In the genomic region with DNA sequence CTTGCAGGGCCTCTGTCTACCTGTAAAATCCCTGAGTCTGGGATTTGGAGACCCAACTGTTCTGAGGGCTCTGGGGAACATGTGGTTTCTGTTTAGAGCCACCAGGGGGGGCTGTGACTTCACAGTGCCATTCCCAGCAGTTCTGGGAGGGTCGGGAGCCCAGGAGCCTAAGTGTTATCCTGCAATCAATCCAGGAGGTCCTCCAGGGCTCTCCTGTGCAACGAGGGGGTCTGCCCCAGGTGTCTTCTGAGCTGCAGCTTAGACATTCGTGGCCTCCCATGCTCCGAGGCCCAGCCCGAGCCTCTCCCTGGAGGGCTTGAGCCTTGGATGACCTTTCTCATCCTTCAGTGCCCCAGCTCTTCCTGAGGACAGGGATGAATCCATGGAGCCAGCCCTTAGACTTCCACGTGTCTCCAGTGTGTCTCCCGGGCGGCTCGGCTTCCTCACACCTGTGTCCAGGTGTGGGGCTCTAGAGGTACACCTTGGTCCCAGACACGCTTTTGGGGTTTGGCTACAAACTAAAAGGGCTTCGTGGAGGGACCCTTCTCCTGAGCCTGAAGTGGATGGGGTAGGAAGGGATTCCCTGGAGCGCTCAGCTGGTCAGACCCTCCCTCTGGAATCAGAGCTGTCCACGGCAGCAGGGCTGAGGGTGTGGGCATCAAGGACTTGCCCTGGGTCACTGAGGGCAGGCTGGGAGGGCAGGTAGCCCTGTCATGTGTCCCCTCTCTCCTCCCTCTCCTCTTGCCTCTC, we compare ENCODE assay signal across 8 cellular contexts. TPM values are rescaled to one million over a fixed set of nuclear protein-coding genes. Genes with fewer than 3 reads are reported as not detected.
DNase-seq lines count a peak whose midpoint lies in the region; ATAC-seq and TF ChIP-seq lines count a peak whose summit lies in the region.

No MANE protein-coding gene starts in this region.

- H3K4me3 Mint-ChIP-seq in WTC11, result no peak overlapping the region
- H3K4me3 Mint-ChIP-seq in neural crest cell, result no peak overlapping the region
- H3K4me3 Mint-ChIP-seq in activated T-helper 2 cell treated with anti-CD3 and anti-CD28 coated beads, Interferon-gamma antibody, Interleukin-2, Interleukin-4, amounts not matched to agents 10 μg/mL and 5 μg/mL and 100 μg/mL, durations not matched to agents 14 hours and 24 hours and 36 hours (ENCODE audit: low read depth), result no peak overlapping the region

- DNase-seq in A172 (ENCODE audit: low spot score) (peak; percentile 58), EL (peak; percentile 65), NAMALWA (ENCODE audit: low spot score) (peak; percentile 62), WTC11 (ENCODE audit: low spot score) (peak; percentile 70), foreskin fibroblast (peak in 1 of 2 donors; percentile 79), neural crest cell (ENCODE audit: low read depth, low spot score) (peak; percentile 47)
- no peak for DNase-seq in activated T-helper 2 cell treated with anti-CD3 and anti-CD28 coated beads, Interferon-gamma antibody, Interleukin-2, Interleukin-4, amounts not matched to agents 10 μg/mL and 5 μg/mL and 100 μg/mL, durations not matched to agents 14 hours and 24 hours and 36 hours (ENCODE audit: low spot score)

- peak; percentile 77 for TF ChIP-seq CTCF in WTC11 (IDR thresholded peaks at IDR 0.05)
- peak; percentile 81 for TF ChIP-seq CTCF in foreskin fibroblast (IDR thresholded peaks at IDR 0.05; ENCODE audit: low read depth, low read length)
- TF ChIP-seq CTCF in neural crest cell (conservative IDR thresholded peaks at IDR 0.05), result peak; percentile 84

- H3K9me3 Mint-ChIP-seq in WTC11 (no peaks in the 10 kb centered on the region), neural crest cell (no peaks in the 10 kb centered on the region)
- H3K9me3 Mint-ChIP-seq in activated T-helper 2 cell treated with anti-CD3 and anti-CD28 coated beads, Interferon-gamma antibody, Interleukin-2, Interleukin-4, amounts not matched to agents 10 μg/mL and 5 μg/mL and 100 μg/mL, durations not matched to agents 14 hours and 24 hours and 36 hours, result no peaks in the 10 kb centered on the region

- CTCF ChIA-PET in WTC11 (lab: Charles Lee), result interaction anchor here (0.5 to 2.4 kb wide), 13 partner anchors 9 to 481 kb away, joined by 3 to 25 read pairs (median 4); no protein-coding TSS in a partner anchor

- H3K27ac Mint-ChIP-seq in WTC11, result no peak overlapping the region
- H3K27ac Mint-ChIP-seq in neural crest cell (ENCODE audit: unreplicated experiment), result no peak overlapping the region
- H3K27ac Mint-ChIP-seq in activated T-helper 2 cell treated with anti-CD3 and anti-CD28 coated beads, Interferon-gamma antibody, Interleukin-2, Interleukin-4, amounts not matched to agents 10 μg/mL and 5 μg/mL and 100 μg/mL, durations not matched to agents 14 hours and 24 hours and 36 hours, result no peak overlapping the region

- H3K27me3 Mint-ChIP-seq in WTC11 (ENCODE audit: low read depth) (no peaks in the 10 kb centered on the region), neural crest cell (ENCODE audit: low read depth) (no peaks in the 10 kb centered on the region)
- peaks cover 6% of the 10 kb centered on the region for H3K27me3 Mint-ChIP-seq in activated T-helper 2 cell treated with anti-CD3 and anti-CD28 coated beads, Interferon-gamma antibody, Interleukin-2, Interleukin-4, amounts not matched to agents 10 μg/mL and 5 μg/mL and 100 μg/mL, durations not matched to agents 14 hours and 24 hours and 36 hours (ENCODE audit: low read depth)

- intact Hi-C loops in activated T-helper 2 cell treated with anti-CD3 and anti-CD28 coated beads, Interferon-gamma antibody, Interleukin-2, Interleukin-4, amounts not matched to agents 10 μg/mL and 5 μg/mL and 100 μg/mL, durations not matched to agents 14 hours and 24 hours and 36 hours (cut with micrococcal nuclease), result loop anchor here (1.0 to 2.0 kb wide), 2 partner anchors 178 to 319 kb away; no protein-coding TSS in a partner anchor

- H3K4me1 Mint-ChIP-seq in WTC11 (no peaks in the 10 kb centered on the region), neural crest cell (peaks cover 5% of the 10 kb centered on the region)
- H3K4me1 Mint-ChIP-seq in activated T-helper 2 cell treated with anti-CD3 and anti-CD28 coated beads, Interferon-gamma antibody, Interleukin-2, Interleukin-4, amounts not matched to agents 10 μg/mL and 5 μg/mL and 100 μg/mL, durations not matched to agents 14 hours and 24 hours and 36 hours (ENCODE audit: low read depth), result no peaks in the 10 kb centered on the region

- POLR2A ChIA-PET in WTC11 (lab: Charles Lee), result no interaction called here

- no peak overlapping the region for H3K4me3 ChIP-seq in foreskin fibroblast (ENCODE audit: low read depth in 1 of 2, low read length in 2 of 2)

- H3K36me3 Mint-ChIP-seq in WTC11 (no peaks in the 10 kb centered on the region), neural crest cell (ENCODE audit: low read depth) (no peaks in the 10 kb centered on the region)
- H3K36me3 Mint-ChIP-seq in activated T-helper 2 cell treated with anti-CD3 and anti-CD28 coated beads, Interferon-gamma antibody, Interleukin-2, Interleukin-4, amounts not matched to agents 10 μg/mL and 5 μg/mL and 100 μg/mL, durations not matched to agents 14 hours and 24 hours and 36 hours (ENCODE audit: low read depth), result no peaks in the 10 kb centered on the region

- ATAC-seq in WTC11 (peak; percentile 98), HG03469 (IDR thresholded peaks at IDR 0.05; ENCODE audit: unreplicated experiment) (no peak)

TF ChIP-seq in WTC11, 78 proteins besides CTCF, POLR2A, EP300 and RAD21 (continues in another document):
- TF ChIP-seq FOXJ3 (CRISPR knock-in tag; IDR thresholded peaks at IDR 0.05; ENCODE audit: borderline replicate concordance) (no peak), ESRRA (CRISPR knock-in tag; IDR thresholded peaks at IDR 0.05; ENCODE audit: borderline replicate concordance) (no peak), ZBTB21 (CRISPR knock-in tag; IDR thresholded peaks at IDR 0.05; ENCODE audit: borderline replicate concordance) (no peak), ZBTB43 (CRISPR knock-in tag; IDR thresholded peaks at IDR 0.05) (no peak), MYBL2 (CRISPR knock-in tag; IDR thresholded peaks at IDR 0.05) (no peak), EMX1 (CRISPR knock-in tag; IDR thresholded peaks at IDR 0.05) (no peak), ZNF281 (CRISPR knock-in tag; IDR thresholded peaks at IDR 0.05) (no peak), PRRX2 (CRISPR knock-in tag; IDR thresholded peaks at IDR 0.05) (no peak)
- TF ChIP-seq, protein P1, sequence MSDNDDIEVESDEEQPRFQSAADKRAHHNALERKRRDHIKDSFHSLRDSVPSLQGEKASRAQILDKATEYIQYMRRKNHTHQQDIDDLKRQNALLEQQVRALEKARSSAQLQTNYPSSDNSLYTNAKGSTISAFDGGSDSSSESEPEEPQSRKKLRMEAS (CRISPR knock-in tag; IDR thresholded peaks at IDR 0.05), result 0 out of 2 replicates have a peak, but pooled peaks have one; percentile 12

RNA-seq across cellular contexts. Expression of gene ABTB1, which starts 20.3 kb away (rescaled TPM):
- 1.9 and 4.2 TPM in 2 replicates for total RNA-seq in A172 (2014; rRNA removed; shearing (Covaris generic))
- total RNA-seq in WTC11 (2021) (9.3 to 12.5 TPM (median 9.9 TPM) in 3 replicates), neural crest cell (6.8 and 7.2 TPM in 2 replicates)
- total RNA-seq in activated T-helper 2 cell treated with anti-CD3 and anti-CD28 coated beads, Interferon-gamma antibody, Interleukin-2, Interleukin-4, amounts not matched to agents 10 μg/mL and 5 μg/mL and 100 μg/mL, durations not matched to agents 14 hours and 24 hours and 36 hours, result 11.7 and 12.1 TPM in 2 replicates

RNA-seq across cellular contexts. Expression of gene PODXL2, which starts 23.4 kb away (rescaled TPM):
- total RNA-seq in A172 (2014; rRNA removed; shearing (Covaris generic)), result 29.6 and 45.8 TPM in 2 replicates
- total RNA-seq in WTC11 (2021), result 33.6 to 38.8 TPM (median 37.8 TPM) in 3 replicates
- 70.8 and 74.0 TPM in 2 replicates for total RNA-seq in neural crest cell
- total RNA-seq in activated T-helper 2 cell treated with anti-CD3 and anti-CD28 coated beads, Interferon-gamma antibody, Interleukin-2, Interleukin-4, amounts not matched to agents 10 μg/mL and 5 μg/mL and 100 μg/mL, durations not matched to agents 14 hours and 24 hours and 36 hours, result 3.5 and 3.9 TPM in 2 replicates

RNA-seq across cellular contexts. Expression of gene MCM2, which starts 54.2 kb away (rescaled TPM):
- total RNA-seq in A172 (2014; rRNA removed; shearing (Covaris generic)), result 197 and 201 TPM in 2 replicates
- total RNA-seq in WTC11 (2021) (142 to 155 TPM (median 152 TPM) in 3 replicates), neural crest cell (223 and 228 TPM in 2 replicates)
- 196 and 215 TPM in 2 replicates for total RNA-seq in activated T-helper 2 cell treated with anti-CD3 and anti-CD28 coated beads, Interferon-gamma antibody, Interleukin-2, Interleukin-4, amounts not matched to agents 10 μg/mL and 5 μg/mL and 100 μg/mL, durations not matched to agents 14 hours and 24 hours and 36 hours
